ENCODE assay signal across 16 cellular contexts in the genomic region with DNA sequence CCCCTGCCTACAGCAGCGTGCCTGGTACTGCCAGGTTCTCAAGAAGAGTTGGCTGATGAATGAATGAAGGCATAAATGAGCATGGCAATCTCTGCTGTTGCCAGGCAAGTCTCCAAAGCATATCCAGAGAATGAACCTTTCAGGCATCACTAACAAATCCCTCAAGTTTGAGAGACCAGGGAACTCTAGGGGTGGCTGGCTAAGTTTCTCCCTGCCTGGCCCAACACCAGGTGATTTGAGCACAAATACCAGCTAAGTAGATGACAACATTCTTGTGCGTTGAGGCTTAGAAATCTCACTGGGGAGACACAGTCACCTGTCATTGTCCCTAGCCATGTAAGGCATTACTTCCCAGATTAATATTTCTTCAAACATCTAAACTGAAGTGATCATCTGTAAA.
"Had no signal": no experiment of that assay in that cellular context is flagged by ENCODE, and none has a peak within 500 bp of the region (broad histone marks: within the 10 kb centered on the region; RNA-seq: fewer than 3 reads in every experiment).

No MANE protein-coding gene starts in this region.

- H3K4me3 ChIP-seq: heart right ventricle, left ventricle myocardium inferior, lower lobe of right lung had no signal

- FAIRE-seq: colon, frontal cortex, keratinocyte, small intestine, urothelium cell line had no signal

- H3K9me3 ChIP-seq: left ventricle myocardium inferior, lower lobe of right lung, neutrophil had no signal

- H3K36me3 ChIP-seq: heart right ventricle, left ventricle myocardium inferior, lower lobe of right lung, neutrophil had no signal

- H3K4me1 ChIP-seq: left ventricle myocardium inferior, lower lobe of right lung had no signal

- H3K27ac ChIP-seq: heart right ventricle, left ventricle myocardium inferior, lower lobe of right lung, neutrophil had no signal

- DNase-seq: cerebellar nuclear complex; effector CD4-positive, alpha-beta T cell; heart right ventricle; left cardiac atrium; left ventricle myocardium inferior; lower lobe of right lung; naive B cell; right cardiac atrium; small intestine; stimulated activated CD4-positive, alpha-beta T cell treated with anti-CD3 and anti-CD28 coated beads, Interleukin-12 subunit alpha, Interleukin-12 subunit beta, amount 100 ng/mL, for 4 hours; stimulated activated naive CD4-positive, alpha-beta T cell treated with Interleukin-2 at 50 U/mL for 16 hours had no signal

- H3K27me3 ChIP-seq: neutrophil had no signal
